ENCODE assay signal across 8 cellular contexts in genomic region chr16:67546761-67547422, GRCh38. TPM values are rescaled to one million over a fixed set of nuclear protein-coding genes. Genes with fewer than 3 reads are reported as not detected.
DNase-seq lines count a peak whose midpoint lies in the region; ATAC-seq and TF ChIP-seq lines count a peak whose summit lies in the region.

No MANE protein-coding gene starts in this region.

- TF ChIP-seq CTCF in HFFc6 (IDR thresholded peaks at IDR 0.05) = peak; percentile 98
- peak; percentile 92 for TF ChIP-seq CTCF in RWPE2 (IDR thresholded peaks at IDR 0.05; ENCODE audit: poor library complexity, severe bottlenecking)
- peak; percentile 74 to 91 (median 85) for TF ChIP-seq CTCF in ovary (IDR thresholded peaks at IDR 0.05)
- TF ChIP-seq CTCF in upper lobe of right lung (IDR thresholded peaks at IDR 0.05) = peak; percentile 96

- H3K4me1 ChIP-seq in RWPE2 (ENCODE audit: insufficient read depth, poor library complexity, severe bottlenecking) (no peaks in the 10 kb centered on the region), ovary (ENCODE audit: insufficient read depth) (no peaks in the 10 kb centered on the region), upper lobe of right lung (peaks cover 34% of the 10 kb centered on the region)

- peaks cover 39% of the 10 kb centered on the region for H3K36me3 ChIP-seq in RWPE2 (ENCODE audit: low read depth)
- H3K36me3 ChIP-seq in ovary = no peaks in the 10 kb centered on the region
- H3K36me3 ChIP-seq in upper lobe of right lung = peaks cover 55% of the 10 kb centered on the region

- H3K27me3 Mint-ChIP-seq in HFFc6 (ENCODE audit: insufficient read depth) = no peaks in the 10 kb centered on the region; the same call in 1 of the 2 replicates
- H3K27me3 Mint-ChIP-seq in activated naive CD4-positive, alpha-beta T cell treated with anti-CD3 and anti-CD28 coated beads for 36 hours (ENCODE audit: low read depth) = no peaks in the 10 kb centered on the region

- CTCF ChIA-PET in activated naive CD4-positive, alpha-beta T cell treated with anti-CD3 and anti-CD28 coated beads for 36 hours (lab: Charles Lee) = interaction anchor here (0.5 to 6.0 kb wide), 42 partner anchors 10 to 297 kb away, joined by 3 to 168 read pairs (median 4); partner anchors contain the start of genes ACD, ATP6V0D1, C16orf86 and CARMIL2

- H3K9me3 ChIP-seq in RWPE2 (ENCODE audit: severe bottlenecking) (no peaks in the 10 kb centered on the region), ovary (no peaks in the 10 kb centered on the region), upper lobe of right lung (no peaks in the 10 kb centered on the region)

- peaks cover 13% of the 10 kb centered on the region for H3K4me1 Mint-ChIP-seq in HFFc6 (ENCODE audit: low read depth)
- peaks cover 34% of the 10 kb centered on the region for H3K4me1 Mint-ChIP-seq in activated naive CD4-positive, alpha-beta T cell treated with anti-CD3 and anti-CD28 coated beads for 36 hours (ENCODE audit: low read depth)

- TF ChIP-seq POLR2A in ovary (IDR thresholded peaks at IDR 0.05) = no peak

- no peak overlapping the region for H3K4me3 Mint-ChIP-seq in HFFc6
- H3K4me3 Mint-ChIP-seq in activated naive CD4-positive, alpha-beta T cell treated with anti-CD3 and anti-CD28 coated beads for 36 hours = peak overlapping the region; percentile 14

- peak overlapping the region; percentile 40; the same call in 1 of the 2 replicates for H3K27ac Mint-ChIP-seq in HFFc6
- peak overlapping the region; percentile 91 for H3K27ac Mint-ChIP-seq in activated naive CD4-positive, alpha-beta T cell treated with anti-CD3 and anti-CD28 coated beads for 36 hours

- intact Hi-C loops in activated naive CD4-positive, alpha-beta T cell treated with anti-CD3 and anti-CD28 coated beads for 36 hours (cut with micrococcal nuclease) = loop anchor here (1.0 kb wide), 3 partner anchors 15 to 121 kb away; partner anchors contain the start of gene CTCF
- intact Hi-C loops in ovary (cut with DNase I) = loop anchor here in 3 of 4 donors (5.0 to 10.0 kb wide), 3 partner anchors 95 to 100 kb away; partner anchors contain the start of gene CARMIL2 (in 2 of the 3)
- intact Hi-C loops in upper lobe of right lung (cut with DNase I) = no loop called here

- H3K9me3 Mint-ChIP-seq in HFFc6 = no peaks in the 10 kb centered on the region
- H3K9me3 Mint-ChIP-seq in activated naive CD4-positive, alpha-beta T cell treated with anti-CD3 and anti-CD28 coated beads for 36 hours = no peaks in the 10 kb centered on the region

- no peak overlapping the region for H3K27ac ChIP-seq in RWPE2 (ENCODE audit: poor library complexity, severe bottlenecking)
- no peak overlapping the region for H3K27ac ChIP-seq in ovary
- H3K27ac ChIP-seq in upper lobe of right lung = peak overlapping the region; percentile 48

- 13 to 16% (median 16%) methylated on average over 7 of the region's 7 CpGs for WGBS in ovary, 3 donors

- DNase-seq in DMS114 treated with DMSO at 0.1 percent for 48 hours (lab: John Stamatoyannopoulos, UW; ENCODE audit: unreplicated experiment) (peak; percentile 64), HFFc6 (peak; percentile 44), RWPE2 (ENCODE audit: low spot score) (no peak), germinal center (ENCODE audit: low spot score) (peak; percentile 78), ovary (peak; percentile 61 to 86 (median 78)), upper lobe of right lung (peak; percentile 85)
- DNase-seq in activated naive CD4-positive, alpha-beta T cell treated with anti-CD3 and anti-CD28 coated beads for 36 hours = peak; percentile 81

- peaks cover 7% of the 10 kb centered on the region for H3K36me3 Mint-ChIP-seq in HFFc6 (ENCODE audit: low read depth)
- peaks cover 3% of the 10 kb centered on the region for H3K36me3 Mint-ChIP-seq in activated naive CD4-positive, alpha-beta T cell treated with anti-CD3 and anti-CD28 coated beads for 36 hours (ENCODE audit: low read depth)

- no peak overlapping the region for H3K4me3 ChIP-seq in RWPE2 (ENCODE audit: severe bottlenecking)
- no peak overlapping the region for H3K4me3 ChIP-seq in ovary
- no peak overlapping the region for H3K4me3 ChIP-seq in upper lobe of right lung

- no peak for TF ChIP-seq EP300 in ovary (IDR thresholded peaks at IDR 0.05)

- ATAC-seq in RWPE2 (ENCODE audit: low read depth) = peak; percentile 64
- peak; percentile 75 for ATAC-seq in upper lobe of right lung
- no peak for ATAC-seq in GM21390 (IDR thresholded peaks at IDR 0.05; ENCODE audit: unreplicated experiment)

- no peaks in the 10 kb centered on the region for H3K27me3 ChIP-seq in RWPE2 (ENCODE audit: insufficient read depth, poor library complexity, severe bottlenecking)
- no peaks in the 10 kb centered on the region for H3K27me3 ChIP-seq in ovary
- H3K27me3 ChIP-seq in upper lobe of right lung = no peaks in the 10 kb centered on the region

RNA-seq across cellular contexts. Expression of gene CTCF, which starts 15.4 kb away (rescaled TPM):
- 10 to 100 TPM; 22.6 to 31.1 (median 29.4) TPM for total RNA-seq in HFFc6 (2021; fragmentation: NEBNext Ultra II Directional; extraction: Animal tissue kit (Norgen Biotek cat#: 25700))
- total RNA-seq in activated naive CD4-positive, alpha-beta T cell treated with anti-CD3 and anti-CD28 coated beads for 36 hours = 10 to 100 TPM; 51.2 to 52.3 TPM
- 10 to 100 TPM; 21.0 to 47.6 (median 42.2) TPM for total RNA-seq in ovary
- polyA plus RNA-seq in ovary = 10 to 100 TPM; 26.8 to 48.4 TPM
- total RNA-seq in upper lobe of right lung = 36.0 TPM

RNA-seq across cellular contexts. Expression of gene RIPOR1, which starts 18.3 kb away (rescaled TPM):
- 100 to 1,000 TPM in 1 of 6 experiments, 10 to 100 TPM in 5; 72.2 to 101 (median 82.9) TPM for total RNA-seq in HFFc6 (2021; fragmentation: NEBNext Ultra II Directional; extraction: Animal tissue kit (Norgen Biotek cat#: 25700))
- total RNA-seq in activated naive CD4-positive, alpha-beta T cell treated with anti-CD3 and anti-CD28 coated beads for 36 hours = 10 to 100 TPM; 34.2 to 41.9 TPM
- total RNA-seq in ovary (10 to 100 TPM; 22.3 to 96.3 (median 85.6) TPM), upper lobe of right lung (133 TPM)
- polyA plus RNA-seq in ovary = 10 to 100 TPM; 31.9 to 38.7 TPM
